ENCODE assay signal across 1 cellular context in the genomic region with DNA sequence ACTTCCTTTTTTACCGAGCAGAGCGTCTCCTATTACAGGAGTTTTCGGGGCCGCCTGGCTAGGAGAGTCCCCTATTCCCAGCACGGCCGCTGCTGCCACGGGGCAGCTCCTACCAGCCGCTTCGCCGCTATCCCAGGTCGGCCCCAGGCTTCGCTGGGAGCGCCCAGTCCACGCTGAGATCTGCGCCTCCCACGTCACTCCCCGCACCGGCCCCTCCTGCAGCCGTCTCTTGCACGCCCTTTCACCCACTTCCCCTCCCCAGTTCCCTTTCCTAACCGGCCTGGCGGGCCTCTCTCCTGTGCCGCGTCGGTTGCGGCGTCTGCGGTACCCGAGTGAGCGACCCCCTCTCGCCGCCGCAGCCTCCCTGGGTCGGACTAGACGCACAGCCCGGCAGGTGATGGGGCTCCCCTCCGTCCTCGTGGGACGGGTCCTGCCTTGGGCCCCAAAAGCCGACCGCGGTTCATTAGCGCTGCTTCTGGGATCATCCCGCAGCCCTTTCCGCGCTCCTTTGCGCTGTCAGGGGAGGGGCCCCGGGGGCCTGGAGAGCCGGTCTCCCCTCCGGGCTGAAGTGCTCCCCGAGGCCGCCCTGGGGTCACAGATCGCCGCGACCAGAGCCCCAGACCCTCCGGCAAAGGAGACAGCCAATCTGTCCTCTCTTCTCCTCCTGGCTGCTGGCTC.
A peak's percentile ranks its signal among the peaks of the same experiment; 100 is the strongest.
TF ChIP-seq lines count a peak whose summit lies in the region.

No MANE protein-coding gene starts in this region.

TF ChIP-seq in HepG2, 621 proteins besides CTCF, POLR2A, EP300 and RAD21 (continued from another document and continues in another):
- no peak; the same call in 1 of the 2 replicates for TF ChIP-seq FOXK1 (CRISPR knock-in tag; IDR thresholded peaks at IDR 0.05; ENCODE audit: borderline replicate concordance, low read depth)
- TF ChIP-seq CEBPG (CRISPR knock-in tag; IDR thresholded peaks at IDR 0.05): 0 out of 2 replicates have a peak, but pooled peaks have one; percentile 9
- TF ChIP-seq, protein P1, sequence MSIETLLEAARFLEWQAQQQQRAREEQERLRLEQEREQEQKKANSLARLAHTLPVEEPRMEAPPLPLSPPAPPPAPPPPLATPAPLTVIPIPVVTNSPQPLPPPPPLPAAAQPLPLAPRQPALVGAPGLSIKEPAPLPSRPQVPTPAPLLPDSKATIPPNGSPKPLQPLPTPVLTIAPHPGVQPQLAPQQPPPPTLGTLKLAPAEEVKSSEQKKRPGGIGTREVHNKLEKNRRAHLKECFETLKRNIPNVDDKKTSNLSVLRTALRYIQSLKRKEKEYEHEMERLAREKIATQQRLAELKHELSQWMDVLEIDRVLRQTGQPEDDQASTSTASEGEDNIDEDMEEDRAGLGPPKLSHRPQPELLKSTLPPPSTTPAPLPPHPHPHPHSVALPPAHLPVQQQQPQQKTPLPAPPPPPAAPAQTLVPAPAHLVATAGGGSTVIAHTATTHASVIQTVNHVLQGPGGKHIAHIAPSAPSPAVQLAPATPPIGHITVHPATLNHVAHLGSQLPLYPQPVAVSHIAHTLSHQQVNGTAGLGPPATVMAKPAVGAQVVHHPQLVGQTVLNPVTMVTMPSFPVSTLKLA (IDR thresholded peaks at IDR 0.05): no peak
- TF ChIP-seq, protein P2, sequence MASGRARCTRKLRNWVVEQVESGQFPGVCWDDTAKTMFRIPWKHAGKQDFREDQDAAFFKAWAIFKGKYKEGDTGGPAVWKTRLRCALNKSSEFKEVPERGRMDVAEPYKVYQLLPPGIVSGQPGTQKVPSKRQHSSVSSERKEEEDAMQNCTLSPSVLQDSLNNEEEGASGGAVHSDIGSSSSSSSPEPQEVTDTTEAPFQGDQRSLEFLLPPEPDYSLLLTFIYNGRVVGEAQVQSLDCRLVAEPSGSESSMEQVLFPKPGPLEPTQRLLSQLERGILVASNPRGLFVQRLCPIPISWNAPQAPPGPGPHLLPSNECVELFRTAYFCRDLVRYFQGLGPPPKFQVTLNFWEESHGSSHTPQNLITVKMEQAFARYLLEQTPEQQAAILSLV (CRISPR knock-in tag; IDR thresholded peaks at IDR 0.05; ENCODE audit: borderline replicate concordance): no peak
- no peak for TF ChIP-seq ZNF720 (CRISPR knock-in tag; IDR thresholded peaks at IDR 0.05)
- no peak for TF ChIP-seq KLF16 (CRISPR knock-in tag; IDR thresholded peaks at IDR 0.05)
- no peak for TF ChIP-seq SMYD3 (CRISPR knock-in tag; IDR thresholded peaks at IDR 0.05)
- peak; percentile 68; the same call in 1 of the 2 replicates for TF ChIP-seq ZNF292 (CRISPR knock-in tag; IDR thresholded peaks at IDR 0.05; ENCODE audit: borderline replicate concordance, low read depth)
- peak; percentile 77 for TF ChIP-seq RBM39 (IDR thresholded peaks at IDR 0.05; ENCODE audit: low read depth, low read length, poor library complexity, severe bottlenecking)
- no peak; the same call in 1 of the 2 replicates for TF ChIP-seq ZNF556 (CRISPR knock-in tag; IDR thresholded peaks at IDR 0.05; ENCODE audit: borderline replicate concordance)
- TF ChIP-seq, protein P3, sequence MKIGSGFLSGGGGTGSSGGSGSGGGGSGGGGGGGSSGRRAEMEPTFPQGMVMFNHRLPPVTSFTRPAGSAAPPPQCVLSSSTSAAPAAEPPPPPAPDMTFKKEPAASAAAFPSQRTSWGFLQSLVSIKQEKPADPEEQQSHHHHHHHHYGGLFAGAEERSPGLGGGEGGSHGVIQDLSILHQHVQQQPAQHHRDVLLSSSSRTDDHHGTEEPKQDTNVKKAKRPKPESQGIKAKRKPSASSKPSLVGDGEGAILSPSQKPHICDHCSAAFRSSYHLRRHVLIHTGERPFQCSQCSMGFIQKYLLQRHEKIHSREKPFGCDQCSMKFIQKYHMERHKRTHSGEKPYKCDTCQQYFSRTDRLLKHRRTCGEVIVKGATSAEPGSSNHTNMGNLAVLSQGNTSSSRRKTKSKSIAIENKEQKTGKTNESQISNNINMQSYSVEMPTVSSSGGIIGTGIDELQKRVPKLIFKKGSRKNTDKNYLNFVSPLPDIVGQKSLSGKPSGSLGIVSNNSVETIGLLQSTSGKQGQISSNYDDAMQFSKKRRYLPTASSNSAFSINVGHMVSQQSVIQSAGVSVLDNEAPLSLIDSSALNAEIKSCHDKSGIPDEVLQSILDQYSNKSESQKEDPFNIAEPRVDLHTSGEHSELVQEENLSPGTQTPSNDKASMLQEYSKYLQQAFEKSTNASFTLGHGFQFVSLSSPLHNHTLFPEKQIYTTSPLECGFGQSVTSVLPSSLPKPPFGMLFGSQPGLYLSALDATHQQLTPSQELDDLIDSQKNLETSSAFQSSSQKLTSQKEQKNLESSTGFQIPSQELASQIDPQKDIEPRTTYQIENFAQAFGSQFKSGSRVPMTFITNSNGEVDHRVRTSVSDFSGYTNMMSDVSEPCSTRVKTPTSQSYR (CRISPR knock-in tag; IDR thresholded peaks at IDR 0.05; ENCODE audit: borderline replicate concordance): peak; percentile 51; the same call in 1 of the 2 replicates
- TF ChIP-seq ZNF614 (CRISPR knock-in tag; IDR thresholded peaks at IDR 0.05; ENCODE audit: borderline replicate concordance): no peak
- TF ChIP-seq KMT2B (CRISPR knock-in tag; IDR thresholded peaks at IDR 0.05): no peak
- TF ChIP-seq ZNF709 (CRISPR knock-in tag; IDR thresholded peaks at IDR 0.05): 0 out of 2 replicates have a peak, but pooled peaks have one; percentile 71
- no peak for TF ChIP-seq AKAP8 (CRISPR knock-in tag; IDR thresholded peaks at IDR 0.05)
- no peak for TF ChIP-seq ZNF331 (CRISPR knock-in tag; IDR thresholded peaks at IDR 0.05)
- peak; percentile 40; the same call in 1 of the 2 replicates for TF ChIP-seq KDM2A (CRISPR knock-in tag; IDR thresholded peaks at IDR 0.05; ENCODE audit: borderline replicate concordance, low read depth)
- TF ChIP-seq ZEB1 (IDR thresholded peaks at IDR 0.05; ENCODE audit: insufficient replicate concordance, low read depth): no peak
- TF ChIP-seq, protein P4, sequence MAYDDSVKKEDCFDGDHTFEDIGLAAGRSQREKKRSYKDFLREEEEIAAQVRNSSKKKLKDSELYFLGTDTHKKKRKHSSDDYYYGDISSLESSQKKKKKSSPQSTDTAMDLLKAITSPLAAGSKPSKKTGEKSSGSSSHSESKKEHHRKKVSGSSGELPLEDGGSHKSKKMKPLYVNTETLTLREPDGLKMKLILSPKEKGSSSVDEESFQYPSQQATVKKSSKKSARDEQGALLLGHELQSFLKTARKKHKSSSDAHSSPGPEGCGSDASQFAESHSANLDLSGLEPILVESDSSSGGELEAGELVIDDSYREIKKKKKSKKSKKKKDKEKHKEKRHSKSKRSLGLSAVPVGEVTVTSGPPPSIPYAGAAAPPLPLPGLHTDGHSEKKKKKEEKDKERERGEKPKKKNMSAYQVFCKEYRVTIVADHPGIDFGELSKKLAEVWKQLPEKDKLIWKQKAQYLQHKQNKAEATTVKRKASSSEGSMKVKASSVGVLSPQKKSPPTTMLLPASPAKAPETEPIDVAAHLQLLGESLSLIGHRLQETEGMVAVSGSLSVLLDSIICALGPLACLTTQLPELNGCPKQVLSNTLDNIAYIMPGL (CRISPR knock-in tag; IDR thresholded peaks at IDR 0.05; ENCODE audit: borderline replicate concordance in 1 of 2, low read depth in 1 of 2): peak; percentile 39 to 86; a peak in 3 of 4 replicates
- peak; percentile 98 for TF ChIP-seq RXRB (CRISPR knock-in tag; IDR thresholded peaks at IDR 0.05; ENCODE audit: borderline replicate concordance)
- peak; percentile 80 for TF ChIP-seq HNRNPK (IDR thresholded peaks at IDR 0.05; ENCODE audit: low read depth, low read length, poor library complexity, severe bottlenecking)
- no peak for TF ChIP-seq HNRNPH1 (optimal IDR thresholded peaks at IDR 0.05; ENCODE audit: low read depth, low read length)
- TF ChIP-seq NFRKB (IDR thresholded peaks at IDR 0.05): no peak
- TF ChIP-seq ZNF205 (CRISPR knock-in tag; IDR thresholded peaks at IDR 0.05): no peak
- TF ChIP-seq REXO4 (CRISPR knock-in tag; IDR thresholded peaks at IDR 0.05; ENCODE audit: borderline replicate concordance): no peak
- TF ChIP-seq BRCA1 (CRISPR knock-in tag; IDR thresholded peaks at IDR 0.05): no peak
- no peak for TF ChIP-seq ZNF512 (CRISPR knock-in tag; IDR thresholded peaks at IDR 0.05)
- TF ChIP-seq, protein P5, sequence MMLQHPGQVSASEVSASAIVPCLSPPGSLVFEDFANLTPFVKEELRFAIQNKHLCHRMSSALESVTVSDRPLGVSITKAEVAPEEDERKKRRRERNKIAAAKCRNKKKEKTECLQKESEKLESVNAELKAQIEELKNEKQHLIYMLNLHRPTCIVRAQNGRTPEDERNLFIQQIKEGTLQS (CRISPR knock-in tag; IDR thresholded peaks at IDR 0.05): no peak
- no peak for TF ChIP-seq ZNF124 (CRISPR knock-in tag; IDR thresholded peaks at IDR 0.05)
- TF ChIP-seq ZNF326 (CRISPR knock-in tag; IDR thresholded peaks at IDR 0.05; ENCODE audit: borderline replicate concordance): no peak
- TF ChIP-seq PREB (CRISPR knock-in tag; IDR thresholded peaks at IDR 0.05): no peak
- TF ChIP-seq, protein P6, sequence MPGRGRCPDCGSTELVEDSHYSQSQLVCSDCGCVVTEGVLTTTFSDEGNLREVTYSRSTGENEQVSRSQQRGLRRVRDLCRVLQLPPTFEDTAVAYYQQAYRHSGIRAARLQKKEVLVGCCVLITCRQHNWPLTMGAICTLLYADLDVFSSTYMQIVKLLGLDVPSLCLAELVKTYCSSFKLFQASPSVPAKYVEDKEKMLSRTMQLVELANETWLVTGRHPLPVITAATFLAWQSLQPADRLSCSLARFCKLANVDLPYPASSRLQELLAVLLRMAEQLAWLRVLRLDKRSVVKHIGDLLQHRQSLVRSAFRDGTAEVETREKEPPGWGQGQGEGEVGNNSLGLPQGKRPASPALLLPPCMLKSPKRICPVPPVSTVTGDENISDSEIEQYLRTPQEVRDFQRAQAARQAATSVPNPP (CRISPR knock-in tag; IDR thresholded peaks at IDR 0.05): no peak
- peak; percentile 96 for TF ChIP-seq HNRNPLL (IDR thresholded peaks at IDR 0.05; ENCODE audit: low read depth, low read length, poor library complexity, severe bottlenecking)
- TF ChIP-seq, protein P7, sequence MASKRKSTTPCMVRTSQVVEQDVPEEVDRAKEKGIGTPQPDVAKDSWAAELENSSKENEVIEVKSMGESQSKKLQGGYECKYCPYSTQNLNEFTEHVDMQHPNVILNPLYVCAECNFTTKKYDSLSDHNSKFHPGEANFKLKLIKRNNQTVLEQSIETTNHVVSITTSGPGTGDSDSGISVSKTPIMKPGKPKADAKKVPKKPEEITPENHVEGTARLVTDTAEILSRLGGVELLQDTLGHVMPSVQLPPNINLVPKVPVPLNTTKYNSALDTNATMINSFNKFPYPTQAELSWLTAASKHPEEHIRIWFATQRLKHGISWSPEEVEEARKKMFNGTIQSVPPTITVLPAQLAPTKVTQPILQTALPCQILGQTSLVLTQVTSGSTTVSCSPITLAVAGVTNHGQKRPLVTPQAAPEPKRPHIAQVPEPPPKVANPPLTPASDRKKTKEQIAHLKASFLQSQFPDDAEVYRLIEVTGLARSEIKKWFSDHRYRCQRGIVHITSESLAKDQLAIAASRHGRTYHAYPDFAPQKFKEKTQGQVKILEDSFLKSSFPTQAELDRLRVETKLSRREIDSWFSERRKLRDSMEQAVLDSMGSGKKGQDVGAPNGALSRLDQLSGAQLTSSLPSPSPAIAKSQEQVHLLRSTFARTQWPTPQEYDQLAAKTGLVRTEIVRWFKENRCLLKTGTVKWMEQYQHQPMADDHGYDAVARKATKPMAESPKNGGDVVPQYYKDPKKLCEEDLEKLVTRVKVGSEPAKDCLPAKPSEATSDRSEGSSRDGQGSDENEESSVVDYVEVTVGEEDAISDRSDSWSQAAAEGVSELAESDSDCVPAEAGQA (IDR thresholded peaks at IDR 0.05; ENCODE audit: low read depth): no peak
- TF ChIP-seq, protein P7 (CRISPR knock-in tag; IDR thresholded peaks at IDR 0.05; ENCODE audit: borderline replicate concordance): no peak
- no peak for TF ChIP-seq MLX (CRISPR knock-in tag; IDR thresholded peaks at IDR 0.05)
- no peak for TF ChIP-seq NR3C1 (CRISPR knock-in tag; IDR thresholded peaks at IDR 0.05)
- TF ChIP-seq YY1 (IDR thresholded peaks at IDR 0.05; ENCODE audit: insufficient read depth, insufficient replicate concordance, low read depth, low read length): peak; percentile 6
- TF ChIP-seq CREM (IDR thresholded peaks at IDR 0.05): 0 out of 2 replicates have a peak, but pooled peaks have one; percentile 34
- TF ChIP-seq CREM (CRISPR knock-in tag; IDR thresholded peaks at IDR 0.05): no peak
- no peak for TF ChIP-seq SIN3B (IDR thresholded peaks at IDR 0.05; ENCODE audit: low read length)
